Comparison of ENCODE assay signal across 7 cellular contexts in the genomic region with DNA sequence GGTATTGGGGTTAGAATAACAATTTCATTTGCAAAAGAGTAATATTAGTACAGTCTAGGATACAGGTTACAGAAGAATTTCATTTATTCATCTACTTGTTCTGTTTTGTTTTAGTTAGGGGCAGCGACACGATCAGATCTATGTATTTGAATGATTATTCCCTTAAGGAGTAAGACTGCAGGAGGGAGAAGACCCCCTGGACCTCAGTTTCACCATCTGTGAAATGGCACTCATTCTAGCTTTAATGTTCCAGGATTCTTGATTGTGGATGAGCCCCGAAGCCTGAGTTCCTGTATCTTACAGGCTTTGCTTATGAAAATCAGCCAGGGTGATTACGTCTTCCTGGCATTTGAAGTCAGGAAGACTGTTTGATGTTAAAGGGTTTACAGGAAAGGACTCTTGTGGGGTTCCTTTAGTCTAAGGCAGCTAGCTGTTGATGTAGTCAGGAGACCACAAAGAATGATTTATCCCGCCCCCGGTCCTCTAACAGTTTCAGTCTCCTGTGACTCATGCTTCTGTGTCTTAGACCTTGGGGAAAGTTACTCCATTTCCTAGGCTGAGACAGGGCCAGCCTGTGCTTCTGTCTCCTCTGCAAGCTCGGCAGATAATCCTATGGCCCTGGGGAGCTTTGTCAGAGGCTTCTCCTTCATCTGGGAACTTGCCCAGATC. TPM values are rescaled to one million over a fixed set of nuclear protein-coding genes. Genes with fewer than 3 reads are reported as not detected.
DNase-seq lines count a peak whose midpoint lies in the region; ATAC-seq lines count a peak whose summit lies in the region.

No MANE protein-coding gene starts in this region.

- peaks cover 10% of the 10 kb centered on the region for H3K9me3 Mint-ChIP-seq in activated naive CD4-positive, alpha-beta T cell treated with anti-CD3 and anti-CD28 coated beads, Interleukin-2, amount 10 ng/mL, durations not matched to agents 7 days and 5 days

- no peaks in the 10 kb centered on the region for H3K9me3 ChIP-seq in right cardiac atrium (ENCODE audit: control insufficient read depth, low read length)

- peaks cover 55% of the 10 kb centered on the region for H3K4me1 Mint-ChIP-seq in activated naive CD4-positive, alpha-beta T cell treated with anti-CD3 and anti-CD28 coated beads, Interleukin-2, amount 10 ng/mL, durations not matched to agents 7 days and 5 days

- no peaks in the 10 kb centered on the region for H3K27me3 Mint-ChIP-seq in activated naive CD4-positive, alpha-beta T cell treated with anti-CD3 and anti-CD28 coated beads, Interleukin-2, amount 10 ng/mL, durations not matched to agents 7 days and 5 days

- peaks cover 34% of the 10 kb centered on the region for H3K36me3 Mint-ChIP-seq in activated naive CD4-positive, alpha-beta T cell treated with anti-CD3 and anti-CD28 coated beads, Interleukin-2, amount 10 ng/mL, durations not matched to agents 7 days and 5 days

- ATAC-seq in GM18909 (IDR thresholded peaks at IDR 0.05; ENCODE audit: poor library complexity, unreplicated experiment) = peak; percentile 96
- peak; percentile 98 for ATAC-seq in HG03060 (IDR thresholded peaks at IDR 0.05; ENCODE audit: low read depth, unreplicated experiment)
- ATAC-seq in right cardiac atrium = peak; percentile 83 to 97

- peak overlapping the region; percentile 31 for H3K4me3 Mint-ChIP-seq in activated naive CD4-positive, alpha-beta T cell treated with anti-CD3 and anti-CD28 coated beads, Interleukin-2, amount 10 ng/mL, durations not matched to agents 7 days and 5 days

- peak overlapping the region; percentile 80 for H3K27ac Mint-ChIP-seq in activated naive CD4-positive, alpha-beta T cell treated with anti-CD3 and anti-CD28 coated beads, Interleukin-2, amount 10 ng/mL, durations not matched to agents 7 days and 5 days

- CTCF ChIA-PET in activated naive CD4-positive, alpha-beta T cell treated with anti-CD3 and anti-CD28 coated beads, Interleukin-2, amount 10 ng/mL, durations not matched to agents 7 days and 5 days (lab: Charles Lee) = interaction anchor here (0.8 to 2.3 kb wide), 6 partner anchors 9 to 89 kb away, joined by 3 to 10 read pairs (median 6); a partner anchor contains a TSS

- DNase-seq in SIG-M5 treated with dmso at 0.1 percent for 504 hours (lab: John Stamatoyannopoulos, UW; ENCODE audit: unreplicated experiment) (peak; percentile 97), right cardiac atrium (peak in 2 of 3 donors; percentile 51 to 65), mesenteric fat pad (ENCODE audit: low spot score) (no peak)
- peak; percentile 74 for DNase-seq in activated naive CD4-positive, alpha-beta T cell treated with anti-CD3 and anti-CD28 coated beads, Interleukin-2, amount 10 ng/mL, durations not matched to agents 7 days and 5 days
- DNase-seq in stimulated activated CD4-positive, alpha-beta T cell treated with anti-CD3 and anti-CD28 coated beads, Interleukin-1b, Interleukin-23, amount 100 ng/mL, for 1 hour (ENCODE audit: low read depth in 2 of 2) = peak; percentile 26 to 32

- H3K27ac ChIP-seq in right cardiac atrium (ENCODE audit: low read length) = no peak overlapping the region

- intact Hi-C loops in right cardiac atrium (cut with DNase I) = no loop called here

- no peak overlapping the region for H3K4me3 ChIP-seq in right cardiac atrium (ENCODE audit: low read length)

- H3K4me1 ChIP-seq in right cardiac atrium (ENCODE audit: control insufficient read depth, insufficient read depth, low read length) = peaks cover 8% of the 10 kb centered on the region

- WGBS in right cardiac atrium = 52% methylated on average over 7 of the region's 7 CpGs

- no peaks in the 10 kb centered on the region for H3K27me3 ChIP-seq in right cardiac atrium (ENCODE audit: control insufficient read depth, insufficient read depth)

RNA-seq across cellular contexts. Expression of a gene that starts 11.5 kb away (rescaled TPM):
- total RNA-seq in right cardiac atrium (10 to 100 TPM; 16.3 to 33.5 (median 19.9) TPM), mesenteric fat pad (177 TPM)
- 22.9 TPM for polyA plus RNA-seq in right cardiac atrium

RNA-seq across cellular contexts. Expression of a gene that starts 31.3 kb away (rescaled TPM):
- total RNA-seq in right cardiac atrium = 10 to 100 TPM; 41.8 to 51.6 (median 47.6) TPM
- 22.7 TPM for polyA plus RNA-seq in right cardiac atrium
- total RNA-seq in mesenteric fat pad = 75.5 TPM

RNA-seq across cellular contexts. Expression of a gene that starts 56.2 kb away (rescaled TPM):
- total RNA-seq in right cardiac atrium = not detected
- polyA plus RNA-seq in right cardiac atrium = not detected
- total RNA-seq in mesenteric fat pad = 0.19 TPM
